ENCODE assay signal across 15 cellular contexts in the genomic region with DNA sequence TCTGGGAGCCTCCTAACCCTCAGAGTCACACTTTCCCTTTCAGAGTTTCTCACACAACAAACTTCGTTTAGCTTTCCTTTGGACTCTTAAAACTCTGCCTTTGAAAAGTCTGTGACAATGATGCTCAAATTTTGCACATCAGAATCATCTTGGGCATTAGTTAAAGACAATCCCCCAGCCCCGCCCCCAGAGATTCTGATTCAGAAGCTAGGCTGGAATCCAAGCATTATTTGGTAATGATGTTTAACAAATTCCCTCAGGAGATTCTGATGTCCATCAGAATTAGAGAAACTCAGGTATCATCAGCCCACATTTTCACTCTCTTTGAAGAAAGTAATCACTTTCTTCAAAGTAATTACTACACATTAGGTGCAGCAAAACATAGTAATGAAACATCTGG. TPM values are rescaled to one million over a fixed set of nuclear protein-coding genes. Genes with fewer than 3 reads are reported as not detected.
DNase-seq lines count a peak whose midpoint lies in the region; ATAC-seq, FAIRE-seq and TF ChIP-seq lines count a peak whose summit lies in the region.
"Had no signal": no experiment of that assay in that cellular context is flagged by ENCODE, and none has a peak within 500 bp of the region (broad histone marks: within the 10 kb centered on the region; RNA-seq: fewer than 3 reads in every experiment).

No MANE protein-coding gene starts in this region.

- H2BK15ac ChIP-seq in IMR-90 (ENCODE audit: low read depth, low read length), result no peak overlapping the region

- H3K79me1 ChIP-seq in IMR-90 (ENCODE audit: low read depth in 1 of 2, low read length in 2 of 2), result no peaks in the 10 kb centered on the region

- WGBS in IMR-90 (ENCODE audit: extremely low coverage in 2 of 2, insufficient read length in 1 of 2), 2 experiments, result no CpG with 5 or more reads among the region's 2 CpGs

- H4K20me1 ChIP-seq in IMR-90 (ENCODE audit: insufficient read depth, low read length) (no peaks in the 10 kb centered on the region), astrocyte (ENCODE audit: insufficient read depth, low read length) (no peaks in the 10 kb centered on the region)

- peaks cover 2% of the 10 kb centered on the region for H3K4me1 Mint-ChIP-seq in astrocyte (ENCODE audit: low read depth, unreplicated experiment)

- H2AK5ac ChIP-seq in IMR-90 (ENCODE audit: low read depth, low read length), result no peak overlapping the region

- no peak overlapping the region for H2AFZ ChIP-seq in IMR-90 (replicated peaks; ENCODE audit: low read length, poor library complexity)
- no peak overlapping the region for H2AFZ ChIP-seq in astrocyte (ENCODE audit: low read depth, low read length)

- dilution Hi-C loops in IMR-90 (cut with HindIII; ENCODE audit: low sequenced_read_pairs, unreplicated experiment), result no loop called here

- H3K9me3 Mint-ChIP-seq in astrocyte (ENCODE audit: unreplicated experiment), result no peaks in the 10 kb centered on the region
- H3K9me3 Mint-ChIP-seq: CD4-positive, alpha-beta T cell had no signal

- peaks cover 6% of the 10 kb centered on the region for H3K27me3 ChIP-seq in IMR-90 (ENCODE audit: control insufficient read depth, insufficient read depth, low read length)
- no peaks in the 10 kb centered on the region for H3K27me3 ChIP-seq in astrocyte (ENCODE audit: insufficient read depth, low read length)
- no peaks in the 10 kb centered on the region for H3K27me3 ChIP-seq in dorsolateral prefrontal cortex
- H3K27me3 ChIP-seq: BE2C, SJSA1 had no signal

- DNase-seq in EH (ENCODE audit: low read depth), result peak; percentile 41
- DNase-seq in IMR-90, result peak; percentile 14
- DNase-seq in astrocyte (ENCODE audit: low read depth), result peak; percentile 4
- peak; percentile 15 for DNase-seq in iris pigment epithelial cell (ENCODE audit: low read depth)
- no peak for DNase-seq in dorsolateral prefrontal cortex
- no peak for DNase-seq in AML-193 (lab: John Stamatoyannopoulos, UW)
- DNase-seq in NCI-H1105 treated with DMSO at 0.1 percent for 48 hours (lab: John Stamatoyannopoulos, UW), result no peak
- DNase-seq in OCI-M1 (lab: John Stamatoyannopoulos, UW), result no peak
- DNase-seq: BE2C; CD4-positive, alpha-beta T cell; GOT3; NCI-H187 treated with DMSO at 0.1 percent for 48 hours; NCI-H526 treated with DMSO at 0.1 percent for 48 hours had no signal

- H4K8ac ChIP-seq in IMR-90 (ENCODE audit: low read depth in 2 of 2, low read length in 2 of 2), result no peak overlapping the region

- no peak overlapping the region for H3K23ac ChIP-seq in IMR-90 (ENCODE audit: low read depth, low read length)

- FAIRE-seq in astrocyte (lab: Jason Lieb, UNC), result no peak

- POLR2A ChIA-PET in IMR-90 (lab: Charles Lee; ENCODE audit: unreplicated experiment), result no interaction called here

- H3K9me3 ChIP-seq in IMR-90 (ENCODE audit: control insufficient read depth, insufficient read depth, low read length) (no peaks in the 10 kb centered on the region), astrocyte (ENCODE audit: insufficient read depth, low read depth, low read length) (no peaks in the 10 kb centered on the region)
- H3K9me3 ChIP-seq: BE2C, SJSA1 had no signal

- H3K4me1 ChIP-seq in IMR-90 (ENCODE audit: control insufficient read depth, insufficient read depth, low read length), result peaks cover 2% of the 10 kb centered on the region; the same call in 1 of the 2 replicates
- no peaks in the 10 kb centered on the region for H3K4me1 ChIP-seq in astrocyte (ENCODE audit: insufficient read depth, low read length)
- H3K4me1 ChIP-seq: BE2C, SJSA1 had no signal

- TF ChIP-seq CTCF in IMR-90 (conservative IDR thresholded peaks at IDR 0.05; ENCODE audit: low read depth, low read length) (no peak), astrocyte (IDR thresholded peaks at IDR 0.05; ENCODE audit: insufficient read depth, low read depth, low read length) (no peak), dorsolateral prefrontal cortex (IDR thresholded peaks at IDR 0.05 in 54 of 56, conservative IDR thresholded peaks at IDR 0.05 in 2 of 56; ENCODE audit: low read depth in 1 of 56, partially characterized antibody in 56 of 56) (no peak)

- no peak overlapping the region for H3K4me3 ChIP-seq in IMR-90 (ENCODE audit: insufficient read depth, low read depth, low read length)
- H3K4me3 ChIP-seq in astrocyte (ENCODE audit: insufficient read depth, low read depth, low read length), result no peak overlapping the region
- no peak overlapping the region for H3K4me3 ChIP-seq in dorsolateral prefrontal cortex
- H3K4me3 ChIP-seq: SJSA1 had no signal

- intact Hi-C loops in IMR-90 (cut with micrococcal nuclease) (no loop called here), dorsolateral prefrontal cortex (cut with DNase I) (no loop called here)

- no peak overlapping the region for H4K5ac ChIP-seq in IMR-90 (ENCODE audit: low read depth, low read length)

- H3K79me2 ChIP-seq in astrocyte (ENCODE audit: insufficient read depth, low read length), result no peaks in the 10 kb centered on the region

- no peak for TF ChIP-seq RAD21 in IMR-90 (IDR thresholded peaks at IDR 0.05; ENCODE audit: low read length)

- 0 out of 2 replicates have a peak, but pooled peaks cover 3% of the 10 kb centered on the region for H3K9me1 ChIP-seq in IMR-90 (ENCODE audit: insufficient read depth, low read length)

- no peak overlapping the region for H3K18ac ChIP-seq in IMR-90 (ENCODE audit: low read depth, low read length)

- CTCF ChIA-PET in IMR-90 (lab: Yijun Ruan, JAX), result no interaction called here

- TF ChIP-seq POLR2A in IMR-90 (IDR thresholded peaks at IDR 0.05; ENCODE audit: low read depth, low read length), result no peak

- H3K4ac ChIP-seq in IMR-90 (ENCODE audit: low read depth, low read length), result no peak overlapping the region

- H3K36me3 Mint-ChIP-seq in astrocyte (ENCODE audit: low read depth, unreplicated experiment), result no peaks in the 10 kb centered on the region

- H3K9ac ChIP-seq in IMR-90 (ENCODE audit: low read depth, low read length), result no peak overlapping the region
- H3K9ac ChIP-seq in astrocyte (ENCODE audit: low read length), result no peak overlapping the region
- H3K9ac ChIP-seq: KMS-11 had no signal

- H3K4me3 Mint-ChIP-seq in astrocyte (ENCODE audit: unreplicated experiment), result no peak overlapping the region
- H3K4me3 Mint-ChIP-seq: CD4-positive, alpha-beta T cell had no signal

- H3K14ac ChIP-seq in IMR-90 (replicated peaks; ENCODE audit: low read depth, low read length), result no peak overlapping the region

- no peaks in the 10 kb centered on the region for H3K27me3 Mint-ChIP-seq in astrocyte (ENCODE audit: low read depth, unreplicated experiment)

- no peak overlapping the region for H3K56ac ChIP-seq in IMR-90 (ENCODE audit: extremely low read depth, insufficient read depth, low read length)

- no peaks in the 10 kb centered on the region for H3K36me3 ChIP-seq in IMR-90 (ENCODE audit: control insufficient read depth, insufficient read depth, low read length)
- H3K36me3 ChIP-seq in astrocyte (ENCODE audit: insufficient read depth, low read length), result no peaks in the 10 kb centered on the region
- H3K36me3 ChIP-seq: BE2C, SJSA1 had no signal

- in situ Hi-C loops in IMR-90 (cut with MboI; ENCODE audit: low sequenced_read_pairs), result no loop called here

- H2AK9ac ChIP-seq in IMR-90 (replicated peaks; ENCODE audit: low read depth, low read length, poor library complexity), result no peak overlapping the region

- H2BK20ac ChIP-seq in IMR-90 (ENCODE audit: low read depth, low read length), result no peak overlapping the region

- H3K27ac Mint-ChIP-seq in astrocyte (ENCODE audit: unreplicated experiment), result no peak overlapping the region
- H3K27ac Mint-ChIP-seq: CD4-positive, alpha-beta T cell had no signal

- H4K91ac ChIP-seq in IMR-90 (ENCODE audit: insufficient read depth, low read depth, low read length), result no peak overlapping the region

- no TSS peak for BruUV-seq in IMR-90 (replicated peaks; lab: Mats Ljungman, UMichigan)

- H2BK120ac ChIP-seq in IMR-90 (ENCODE audit: low read depth, low read length), result no peak overlapping the region

- H2BK5ac ChIP-seq in IMR-90 (ENCODE audit: low read depth, low read length, poor library complexity, severe bottlenecking), result no peak overlapping the region

- no peak for ATAC-seq in IMR-90 (ENCODE audit: low read depth)

- no peak overlapping the region for H3K27ac ChIP-seq in IMR-90 (ENCODE audit: insufficient read depth, low read length)
- H3K27ac ChIP-seq in astrocyte (ENCODE audit: low read depth, low read length), result no peak overlapping the region
- H3K27ac ChIP-seq in dorsolateral prefrontal cortex, result no peak overlapping the region
- H3K27ac ChIP-seq: KMS-11, SJSA1 had no signal

- no peak overlapping the region for H3K4me2 ChIP-seq in IMR-90 (ENCODE audit: low read depth, low read length)
- H3K4me2 ChIP-seq in astrocyte (ENCODE audit: low read length), result no peak overlapping the region
- H3K4me2 ChIP-seq: KMS-11 had no signal

TF ChIP-seq in IMR-90, 13 proteins besides CTCF, POLR2A, EP300 and RAD21:
- no peak for TF ChIP-seq CEBPB (IDR thresholded peaks at IDR 0.05; ENCODE audit: low read depth, low read length)

RNA-seq across cellular contexts. Expression of a gene that starts 9.6 kb away (rescaled TPM):
- total RNA-seq in IMR-90 (2012; rRNA removed) (21.3 and 24.7 TPM in 2 replicates), astrocyte (56.3 and 58.9 TPM in 2 replicates), dorsolateral prefrontal cortex (10 to 100 TPM; 42.8 to 88.1 (median 59.2) TPM)
- 19.2 and 20.4 TPM in 2 replicates for polyA plus RNA-seq in IMR-90 (2012; rRNA removed)
- polyA plus RNA-seq in IMR-90 (2012; cell fraction: cytosol; rRNA removed), result 14.9 and 15.4 TPM in 2 replicates
- 11.4 and 14.9 TPM in 2 replicates for polyA plus RNA-seq in IMR-90 (2012; cell fraction: nucleus; rRNA removed; ENCODE audit: low replicate concordance)

Comparison
In these comparisons a context has a peak if more than half of its experiments do, and no peak if none do; other contexts are left out.
1. DNase-seq: peak in EH (single experiment), IMR-90 (single experiment), astrocyte (single experiment) and iris pigment epithelial cell (single experiment); none in dorsolateral prefrontal cortex (0 of 10), AML-193 (0 of 2), NCI-H1105 treated with DMSO at 0.1 percent for 48 hours (single experiment) and OCI-M1 (single experiment).